ENCODE assay signal across 8 cellular contexts in the genomic region with DNA sequence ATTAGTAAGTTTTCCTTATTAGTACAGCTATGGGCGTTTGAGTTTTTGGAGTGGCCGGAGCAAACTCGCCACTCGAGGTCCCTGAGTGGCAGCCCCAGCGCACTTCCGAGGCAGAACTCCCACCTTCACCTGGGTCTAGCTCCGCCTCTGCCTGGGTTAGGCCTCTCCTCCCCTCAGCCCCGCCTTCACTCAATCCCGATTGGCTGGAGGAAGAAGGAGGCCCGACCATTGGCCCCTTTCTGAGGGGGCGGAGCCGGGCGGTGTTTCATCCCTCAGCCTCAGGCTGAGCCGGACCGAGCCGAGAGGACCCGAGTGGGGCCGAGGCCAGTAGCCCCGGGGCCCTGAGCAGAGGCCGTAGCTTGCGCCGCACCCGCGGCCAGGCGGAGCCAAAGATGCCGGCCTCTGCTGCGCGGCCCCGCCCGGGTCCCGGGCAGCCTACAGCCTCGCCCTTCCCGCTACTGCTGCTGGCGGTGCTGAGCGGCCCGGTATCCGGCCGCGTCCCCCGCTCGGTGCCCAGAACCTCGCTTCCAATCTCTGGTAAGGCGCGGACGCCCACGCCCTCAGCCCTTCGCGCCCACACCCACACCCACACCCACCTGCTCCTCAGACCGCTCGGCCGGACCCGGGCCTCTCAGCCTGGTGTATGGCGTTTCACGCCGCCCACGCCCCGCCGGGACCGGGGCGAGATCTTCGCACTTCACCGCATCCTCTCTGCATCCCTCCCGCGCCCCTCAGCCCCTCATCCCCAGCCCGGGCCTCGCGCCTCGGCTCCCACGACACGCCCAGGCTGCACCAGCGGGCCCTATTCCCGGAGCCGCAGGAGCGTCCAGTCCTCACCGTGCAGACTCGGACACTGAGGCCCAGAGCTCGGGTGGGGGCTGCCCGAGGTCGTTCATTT. TPM values are rescaled to one million over a fixed set of nuclear protein-coding genes. Genes with fewer than 3 reads are reported as not detected.
DNase-seq lines count a peak whose midpoint lies in the region; ATAC-seq and TF ChIP-seq lines count a peak whose summit lies in the region.

A gene with protein sequence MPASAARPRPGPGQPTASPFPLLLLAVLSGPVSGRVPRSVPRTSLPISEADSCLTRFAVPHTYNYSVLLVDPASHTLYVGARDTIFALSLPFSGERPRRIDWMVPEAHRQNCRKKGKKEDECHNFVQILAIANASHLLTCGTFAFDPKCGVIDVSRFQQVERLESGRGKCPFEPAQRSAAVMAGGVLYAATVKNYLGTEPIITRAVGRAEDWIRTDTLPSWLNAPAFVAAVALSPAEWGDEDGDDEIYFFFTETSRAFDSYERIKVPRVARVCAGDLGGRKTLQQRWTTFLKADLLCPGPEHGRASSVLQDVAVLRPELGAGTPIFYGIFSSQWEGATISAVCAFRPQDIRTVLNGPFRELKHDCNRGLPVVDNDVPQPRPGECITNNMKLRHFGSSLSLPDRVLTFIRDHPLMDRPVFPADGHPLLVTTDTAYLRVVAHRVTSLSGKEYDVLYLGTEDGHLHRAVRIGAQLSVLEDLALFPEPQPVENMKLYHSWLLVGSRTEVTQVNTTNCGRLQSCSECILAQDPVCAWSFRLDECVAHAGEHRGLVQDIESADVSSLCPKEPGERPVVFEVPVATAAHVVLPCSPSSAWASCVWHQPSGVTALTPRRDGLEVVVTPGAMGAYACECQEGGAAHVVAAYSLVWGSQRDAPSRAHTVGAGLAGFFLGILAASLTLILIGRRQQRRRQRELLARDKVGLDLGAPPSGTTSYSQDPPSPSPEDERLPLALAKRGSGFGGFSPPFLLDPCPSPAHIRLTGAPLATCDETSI (plus strand): TSS at position 263 of the 898 bp plus-strand sequence. CDS start 130 bp downstream, at position 393.

- H3K27ac Mint-ChIP-seq in naive thymus-derived CD8-positive, alpha-beta T cell = peak within 1 kb of the TSS; percentile 60 to 96 (median 90)
- H3K27ac Mint-ChIP-seq in stimulated activated naive B cell treated with anti-CD40 and anti-IgM and Interleukin-4, amounts not matched to agents 10 μg/mL and 1 μg/mL and 100 μg/mL, for 72 hours = peak within 1 kb of the TSS; percentile 72

- in situ Hi-C loops in GM23248 (cut with MboI) = no loop called here

- H3K27me3 ChIP-seq in DND-41 (ENCODE audit: insufficient read depth, low read length, poor library complexity) (no peaks in the 10 kb centered on the region), GM23248 (replicated peaks; ENCODE audit: insufficient read depth) (no peaks in the 10 kb centered on the region), Karpas-422 (ENCODE audit: low read length) (no peaks in the 10 kb centered on the region), fibroblast of lung (ENCODE audit: control insufficient read depth, insufficient read depth, low read length) (no peaks in the 10 kb centered on the region)

- H3K36me3 ChIP-seq in DND-41 (ENCODE audit: insufficient read depth, low read length) (no peaks in the 10 kb centered on the region), GM23248 (ENCODE audit: low read depth) (no peaks in the 10 kb centered on the region), Karpas-422 (ENCODE audit: insufficient read depth, low read length) (no peaks in the 10 kb centered on the region), fibroblast of lung (ENCODE audit: control insufficient read depth, insufficient read depth, low read length) (no peaks in the 10 kb centered on the region)

- H3K4me1 ChIP-seq in DND-41 (ENCODE audit: insufficient read depth, low read length) (peaks cover 20% of the 10 kb centered on the region), GM23248 (ENCODE audit: insufficient read depth) (peaks cover 11% of the 10 kb centered on the region), Karpas-422 (ENCODE audit: low read length) (peaks cover 13% of the 10 kb centered on the region), fibroblast of lung (ENCODE audit: control insufficient read depth, extremely low read depth, insufficient read depth, low read length) (no peaks in the 10 kb centered on the region)

- H3K27me3 Mint-ChIP-seq in naive thymus-derived CD8-positive, alpha-beta T cell = peaks cover 10 to 17% (median 11%) of the 10 kb centered on the region in 5 donors
- H3K27me3 Mint-ChIP-seq in stimulated activated naive B cell treated with anti-CD40 and anti-IgM and Interleukin-4, amounts not matched to agents 10 μg/mL and 1 μg/mL and 100 μg/mL, for 72 hours = peaks cover 4 to 16% of the 10 kb centered on the region in 2 donors

- TF ChIP-seq CTCF in DND-41 (IDR thresholded peaks at IDR 0.05; ENCODE audit: borderline replicate concordance, extremely low read depth, low read length, poor library complexity, severe bottlenecking) (no peak), fibroblast of lung (conservative IDR thresholded peaks at IDR 0.05 in 1 of 2, IDR thresholded peaks at IDR 0.05 in 1 of 2; ENCODE audit: low read depth in 1 of 2, low read length in 2 of 2) (no peak)

- ATAC-seq in DND-41 (ENCODE audit: insufficient read depth, low read depth) = peak; percentile 100
- peak; percentile 97 to 99 for ATAC-seq in naive thymus-derived CD8-positive, alpha-beta T cell
- peak; percentile 99 for ATAC-seq in stimulated activated naive B cell treated with anti-CD40 and anti-IgM and Interleukin-4, amounts not matched to agents 10 μg/mL and 1 μg/mL and 100 μg/mL, for 72 hours (replicated peaks)

- peaks cover 19% of the 10 kb centered on the region; the same call in 1 of the 2 replicates for H3F3A ChIP-seq in GM23248 (ENCODE audit: insufficient read depth)

- H3K9ac ChIP-seq in DND-41 (ENCODE audit: low read depth, low read length) = peak within 1 kb of the TSS; percentile 60
- H3K9ac ChIP-seq in GM23248 = peak within 1 kb of the TSS; percentile 76
- peak within 1 kb of the TSS; percentile 76 for H3K9ac ChIP-seq in Karpas-422 (ENCODE audit: low read length)
- peak within 1 kb of the TSS; percentile 66 for H3K9ac ChIP-seq in fibroblast of lung (ENCODE audit: insufficient read depth, low read length)

- H3K4me3 ChIP-seq in DND-41 (ENCODE audit: low read depth in 1 of 2, low read length in 2 of 2) (peak within 1 kb of the TSS; percentile 43 to 77; a peak in 3 of 4 replicates), GM23248 (peak within 1 kb of the TSS; percentile 77), Karpas-422 (ENCODE audit: low read length) (peak within 1 kb of the TSS; percentile 73), fibroblast of lung (replicated peaks in 1 of 4; ENCODE audit: control extremely low read depth in 1 of 4, insufficient read depth in 1 of 4, low read depth in 3 of 4, low read length in 4 of 4) (peak within 1 kb of the TSS; percentile 58 to 76 (median 64))

- peak; percentile 95 for DNase-seq in DND-41
- peak; percentile 97 for DNase-seq in GM23248
- DNase-seq in Karpas-422 = peak; percentile 99
- peak; percentile 95 for DNase-seq in RKO (ENCODE audit: low spot score)
- DNase-seq in activated T-helper 1 cell treated with anti-CD3 and anti-CD28 coated beads, Interleukin-2, amount 50 U/mL, for 16 hours (ENCODE audit: low read depth in 1 of 2, low spot score in 1 of 2) = peak; percentile 86 to 88
- DNase-seq in fibroblast of lung (ENCODE audit: low read depth in 2 of 2) = peak; percentile 90 to 91
- peak; percentile 86 to 97 (median 92) for DNase-seq in naive thymus-derived CD8-positive, alpha-beta T cell
- peak; percentile 96 for DNase-seq in stimulated activated naive B cell treated with anti-CD40 and anti-IgM and Interleukin-4, amounts not matched to agents 10 μg/mL and 1 μg/mL and 100 μg/mL, for 72 hours

- peaks cover 0 to 14% (median 7%) of the 10 kb centered on the region in 3 donors for H3K36me3 Mint-ChIP-seq in naive thymus-derived CD8-positive, alpha-beta T cell
- no peaks in the 10 kb centered on the region for H3K36me3 Mint-ChIP-seq in stimulated activated naive B cell treated with anti-CD40 and anti-IgM and Interleukin-4, amounts not matched to agents 10 μg/mL and 1 μg/mL and 100 μg/mL, for 72 hours

- POLR2A ChIA-PET in naive thymus-derived CD8-positive, alpha-beta T cell (lab: Charles Lee) = interaction anchor here (0.6 to 1.5 kb wide), 5 partner anchors 8 to 199 kb away, joined by 3 to 4 read pairs (median 3); a partner anchor contains a TSS

- 0 out of 2 replicates have a peak within 1 kb of the TSS, but pooled peaks have one; percentile 48 for H3K27ac ChIP-seq in DND-41 (ENCODE audit: low read length)
- H3K27ac ChIP-seq in GM23248 = no peak within 1 kb of the TSS
- H3K27ac ChIP-seq in Karpas-422 (ENCODE audit: low read length) = no peak within 1 kb of the TSS
- peak within 1 kb of the TSS; percentile 12 for H3K27ac ChIP-seq in fibroblast of lung (ENCODE audit: insufficient read depth, low read length)

- H4K20me1 ChIP-seq in DND-41 (ENCODE audit: insufficient read depth, low read length) (no peaks in the 10 kb centered on the region), GM23248 (ENCODE audit: insufficient read depth) (no peaks in the 10 kb centered on the region), Karpas-422 (ENCODE audit: insufficient read depth, low read depth, low read length) (no peaks in the 10 kb centered on the region), fibroblast of lung (ENCODE audit: control insufficient read depth, extremely low read depth, insufficient read depth, low read length) (no peaks in the 10 kb centered on the region)

- H3K9me2 ChIP-seq in GM23248 (ENCODE audit: insufficient read depth) (no peaks in the 10 kb centered on the region), Karpas-422 (replicated peaks; ENCODE audit: insufficient read depth, low read length) (no peaks in the 10 kb centered on the region)

- no peaks in the 10 kb centered on the region for H3K9me3 ChIP-seq in DND-41 (ENCODE audit: insufficient read depth, low read length, severe bottlenecking)
- no peaks in the 10 kb centered on the region for H3K9me3 ChIP-seq in GM23248 (ENCODE audit: low read depth)
- H3K9me3 ChIP-seq in Karpas-422 (ENCODE audit: low read length) = no peaks in the 10 kb centered on the region
- no peaks in the 10 kb centered on the region for H3K9me3 ChIP-seq in fibroblast of lung (ENCODE audit: control insufficient read depth, insufficient read depth, low read depth, low read length)

- H2AFZ ChIP-seq in DND-41 (ENCODE audit: low read depth, low read length) (peak within 1 kb of the TSS; percentile 88), GM23248 (peak within 1 kb of the TSS; percentile 87), Karpas-422 (ENCODE audit: low read length) (peak within 1 kb of the TSS; percentile 95), fibroblast of lung (ENCODE audit: low read length) (peak within 1 kb of the TSS; percentile 84)

- no peaks in the 10 kb centered on the region for H3K9me3 Mint-ChIP-seq in naive thymus-derived CD8-positive, alpha-beta T cell
- H3K9me3 Mint-ChIP-seq in stimulated activated naive B cell treated with anti-CD40 and anti-IgM and Interleukin-4, amounts not matched to agents 10 μg/mL and 1 μg/mL and 100 μg/mL, for 72 hours = no peaks in the 10 kb centered on the region

- H3K4me2 ChIP-seq in DND-41 (ENCODE audit: insufficient read depth, low read length) (peak within 1 kb of the TSS; percentile 97), GM23248 (ENCODE audit: unreplicated experiment) (peak within 1 kb of the TSS; percentile 90), Karpas-422 (ENCODE audit: low read depth, low read length, poor library complexity, severe bottlenecking) (peak within 1 kb of the TSS; percentile 87), fibroblast of lung (ENCODE audit: extremely low read depth, insufficient read depth, low read length) (peak within 1 kb of the TSS; percentile 88)

- WGBS in GM23248 (ENCODE audit: low coverage in 1 of 2, low lambda C conversion rate in 2 of 2, missing lambda C conversion rate in 2 of 2), 2 experiments = 3 to 5% methylated on average over 35 to 78 of the region's 79 CpGs

- H3K79me2 ChIP-seq in DND-41 (ENCODE audit: insufficient read depth, low read length) (no peaks in the 10 kb centered on the region), GM23248 (ENCODE audit: insufficient read depth) (no peaks in the 10 kb centered on the region), Karpas-422 (ENCODE audit: low read length) (no peaks in the 10 kb centered on the region), fibroblast of lung (ENCODE audit: control insufficient read depth, insufficient read depth, low read length) (no peaks in the 10 kb centered on the region)

- H3K4me1 Mint-ChIP-seq in naive thymus-derived CD8-positive, alpha-beta T cell = peaks cover 13 to 25% (median 16%) of the 10 kb centered on the region in 4 donors
- H3K4me1 Mint-ChIP-seq in stimulated activated naive B cell treated with anti-CD40 and anti-IgM and Interleukin-4, amounts not matched to agents 10 μg/mL and 1 μg/mL and 100 μg/mL, for 72 hours = peaks cover 11 to 18% of the 10 kb centered on the region in 2 donors

- H3K4me3 Mint-ChIP-seq in naive thymus-derived CD8-positive, alpha-beta T cell = peak within 1 kb of the TSS; percentile 73 to 98 (median 93)
- H3K4me3 Mint-ChIP-seq in stimulated activated naive B cell treated with anti-CD40 and anti-IgM and Interleukin-4, amounts not matched to agents 10 μg/mL and 1 μg/mL and 100 μg/mL, for 72 hours = peak within 1 kb of the TSS; percentile 82 to 89

RNA-seq across cellular contexts. Expression of the gene that starts here (rescaled TPM):
- 4.2 and 15.6 TPM in 2 replicates for total RNA-seq in GM23248 (2014; rRNA removed; shearing (Covaris generic))
- polyA plus RNA-seq in GM23248 (2016; fragmentation: Nextera tagmentation; extraction: Ambion mirVana) = 5.6 and 5.9 TPM in 2 replicates
- 2.7 and 3.4 TPM in 2 replicates for total RNA-seq in Karpas-422 (2014; rRNA removed; shearing (Covaris generic); ENCODE audit: low replicate concordance)
- 5.1 and 9.4 TPM in 2 replicates for total RNA-seq in fibroblast of lung
- 5.9 and 7.3 TPM in 2 replicates for polyA plus RNA-seq in fibroblast of lung
- 7.3 and 7.6 TPM in 2 replicates for polyA plus RNA-seq in fibroblast of lung (2012)
- polyA minus RNA-seq in fibroblast of lung (ENCODE audit: low replicate concordance) = 15.6 and 16.8 TPM in 2 replicates
- total RNA-seq in naive thymus-derived CD8-positive, alpha-beta T cell = 10 to 100 TPM; 16.5 to 18.9 TPM
- 1 to 10 TPM; 5.6 to 8.3 (median 7.5) TPM for polyA plus RNA-seq in naive thymus-derived CD8-positive, alpha-beta T cell

Comparison
In these comparisons a context has a peak if more than half of its experiments do, and no peak if none do; other contexts are left out.
1. H3K27ac ChIP-seq: peak in DND-41 (single experiment) and fibroblast of lung (single experiment); none in GM23248 (single experiment) and Karpas-422 (single experiment).
2. Peak in every context shown above with its lines, with median percentiles within 50 percentile points of each other: ATAC-seq, DNase-seq, H2AFZ ChIP-seq, H3K4me2 ChIP-seq, H3K4me3 ChIP-seq and H3K9ac ChIP-seq.